9 cellular contexts compared by ENCODE assay signal in genomic region chr10:18104223-18104872, GRCh38. TPM values are rescaled to one million over a fixed set of nuclear protein-coding genes. Genes with fewer than 3 reads are reported as not detected.
DNase-seq lines count a peak whose midpoint lies in the region; ATAC-seq and TF ChIP-seq lines count a peak whose summit lies in the region.
"Had no signal": no experiment of that assay in that cellular context is flagged by ENCODE, and none has a peak within 500 bp of the region (broad histone marks: within the 10 kb centered on the region; RNA-seq: fewer than 3 reads in every experiment).

No MANE protein-coding gene starts in this region.

- POLR2A ChIA-PET in naive thymus-derived CD4-positive, alpha-beta T cell (lab: Charles Lee): no interaction called here

- H3F3A ChIP-seq in Loucy (ENCODE audit: low read depth): no peaks in the 10 kb centered on the region

- no peaks in the 10 kb centered on the region for H3K4me1 Mint-ChIP-seq in naive thymus-derived CD4-positive, alpha-beta T cell
- H3K4me1 Mint-ChIP-seq: central memory CD8-positive, alpha-beta T cell had no signal

- H3K36me3 ChIP-seq in Loucy (ENCODE audit: insufficient read depth, low read length): no peaks in the 10 kb centered on the region
- H3K36me3 ChIP-seq in naive thymus-derived CD4-positive, alpha-beta T cell (ENCODE audit: control insufficient read depth in 2 of 3, insufficient read depth in 3 of 3, low read length in 3 of 3): no peaks in the 10 kb centered on the region
- H3K36me3 ChIP-seq in upper lobe of left lung: no peaks in the 10 kb centered on the region

- H3K9me3 Mint-ChIP-seq in naive thymus-derived CD4-positive, alpha-beta T cell: peaks cover 0 to 5% (median 0%) of the 10 kb centered on the region in 11 donors
- H3K9me3 Mint-ChIP-seq: central memory CD8-positive, alpha-beta T cell had no signal

- H3K4me3 Mint-ChIP-seq in naive thymus-derived CD4-positive, alpha-beta T cell: no peak overlapping the region
- H3K4me3 Mint-ChIP-seq: central memory CD8-positive, alpha-beta T cell had no signal

- no peak for TF ChIP-seq EP300 in upper lobe of left lung (IDR thresholded peaks at IDR 0.05)

- H3K9me3 ChIP-seq in Loucy (ENCODE audit: insufficient read depth, low read depth, low read length): no peaks in the 10 kb centered on the region
- H3K9me3 ChIP-seq in naive thymus-derived CD4-positive, alpha-beta T cell (ENCODE audit: control insufficient read depth in 2 of 3, low read length in 3 of 3): no peaks in the 10 kb centered on the region
- no peaks in the 10 kb centered on the region for H3K9me3 ChIP-seq in upper lobe of left lung

- no peaks in the 10 kb centered on the region for H3K79me2 ChIP-seq in Loucy (ENCODE audit: insufficient read depth, low read length)

- no peak overlapping the region for H3K4me2 ChIP-seq in Loucy (ENCODE audit: low read depth, low read length, poor library complexity, severe bottlenecking)

- TF ChIP-seq POLR2A in erythroblast (IDR thresholded peaks at IDR 0.05; ENCODE audit: low read length) (no peak), upper lobe of left lung (IDR thresholded peaks at IDR 0.05) (no peak)

- intact Hi-C loops in naive thymus-derived CD4-positive, alpha-beta T cell (cut with micrococcal nuclease): loop anchor here in 1 of 2 donors (1.0 kb wide), 1 partner anchor 497 kb away; no protein-coding TSS in a partner anchor

- no peaks in the 10 kb centered on the region for H4K20me1 ChIP-seq in Loucy (ENCODE audit: insufficient read depth, low read length, poor library complexity, severe bottlenecking)

- no peak overlapping the region for H3K27ac ChIP-seq in naive thymus-derived CD4-positive, alpha-beta T cell (ENCODE audit: low read depth, low read length)
- no peak overlapping the region for H3K27ac ChIP-seq in upper lobe of left lung

- no peaks in the 10 kb centered on the region for H3K4me1 ChIP-seq in Loucy (ENCODE audit: insufficient read depth, low read length, poor library complexity, severe bottlenecking)
- H3K4me1 ChIP-seq in naive thymus-derived CD4-positive, alpha-beta T cell (ENCODE audit: control insufficient read depth in 2 of 2, insufficient read depth in 2 of 2, low read length in 2 of 2): no peaks in the 10 kb centered on the region
- no peaks in the 10 kb centered on the region for H3K4me1 ChIP-seq in upper lobe of left lung

- no peak overlapping the region for H2AFZ ChIP-seq in Loucy (ENCODE audit: low read length)

- 69 to 71% methylated on average over 10 of the region's 10 CpGs for WGBS in upper lobe of left lung, 2 donors

- H3K27me3 ChIP-seq in Loucy (ENCODE audit: insufficient read depth, low read length, poor library complexity, severe bottlenecking) (no peaks in the 10 kb centered on the region), upper lobe of left lung (no peaks in the 10 kb centered on the region)
- no peaks in the 10 kb centered on the region for H3K27me3 ChIP-seq in naive thymus-derived CD4-positive, alpha-beta T cell (ENCODE audit: control insufficient read depth in 2 of 2, insufficient read depth in 2 of 2, low read length in 2 of 2)

- no peaks in the 10 kb centered on the region for H3K9me2 ChIP-seq in Loucy (replicated peaks; ENCODE audit: low read depth, low read length)

- H3K4me3 ChIP-seq in Loucy (ENCODE audit: low read length, poor library complexity, severe bottlenecking) (no peak overlapping the region), upper lobe of left lung (no peak overlapping the region)
- H3K4me3 ChIP-seq in naive thymus-derived CD4-positive, alpha-beta T cell (ENCODE audit: low read length): no peak overlapping the region

- H3K27me3 Mint-ChIP-seq in naive thymus-derived CD4-positive, alpha-beta T cell: peaks cover 0 to 5% (median 4%) of the 10 kb centered on the region in 5 donors
- H3K27me3 Mint-ChIP-seq: central memory CD8-positive, alpha-beta T cell had no signal

- no peak for ATAC-seq in naive thymus-derived CD4-positive, alpha-beta T cell
- peak in 1 of 2 donors; percentile 60 for ATAC-seq in upper lobe of left lung (ENCODE audit: low FRiP score in 2 of 2)
- no peak for ATAC-seq in HG03108 (IDR thresholded peaks at IDR 0.05; ENCODE audit: unreplicated experiment)

- DNase-seq in NCI-H2227 (lab: John Stamatoyannopoulos, UW; ENCODE audit: unreplicated experiment) (peak; percentile 18), NCI-H2227 treated with DMSO at 0.1 percent for 48 hours (lab: John Stamatoyannopoulos, UW) (no peak), erythroblast (lab: John Stamatoyannopoulos, UW) (peak; percentile 43 to 69), upper lobe of left lung (peak in 1 of 2 donors; percentile 37)
- DNase-seq in activated CD4-positive, alpha-beta T cell treated with anti-CD3 and anti-CD28 coated beads, Interleukin-2, amount 50 U/mL, for 1 hour: peak; percentile 31
- peak in 7 of 9 donors; percentile 0 to 28 (median 7) for DNase-seq in naive thymus-derived CD4-positive, alpha-beta T cell

- no peak overlapping the region for H3K27ac Mint-ChIP-seq in naive thymus-derived CD4-positive, alpha-beta T cell

- H3K36me3 Mint-ChIP-seq in naive thymus-derived CD4-positive, alpha-beta T cell: no peaks in the 10 kb centered on the region

- no peak overlapping the region for H3K9ac ChIP-seq in Loucy (ENCODE audit: low read depth, low read length, poor library complexity, severe bottlenecking)

- TF ChIP-seq CTCF in Loucy (conservative IDR thresholded peaks at IDR 0.05; ENCODE audit: low read length) (peak; percentile 86), upper lobe of left lung (IDR thresholded peaks at IDR 0.05) (peak; percentile 29 to 58 (median 46))

- CTCF ChIA-PET in naive thymus-derived CD4-positive, alpha-beta T cell (lab: Charles Lee): no interaction called here

RNA-seq across cellular contexts. Expression of gene CACNB2, which starts 35.9 kb away (rescaled TPM):
- under 1 TPM in 1 of 5 experiments, not detected in 4; 0.49 TPM for total RNA-seq in naive thymus-derived CD4-positive, alpha-beta T cell
- polyA plus RNA-seq in naive thymus-derived CD4-positive, alpha-beta T cell: under 1 TPM; 0.30 to 0.48 TPM
- total RNA-seq in upper lobe of left lung: 1 to 10 TPM; 1.4 to 6.3 (median 2.9) TPM
